Comparison of ENCODE assay signal across 16 cellular contexts in genomic region chr16:84498859-84499620, GRCh38. TPM values are rescaled to one million over a fixed set of nuclear protein-coding genes. Genes with fewer than 3 reads are reported as not detected.
DNase-seq lines count a peak whose midpoint lies in the region; ATAC-seq and TF ChIP-seq lines count a peak whose summit lies in the region.
"Had no signal": no experiment of that assay in that cellular context is flagged by ENCODE, and none has a peak within 500 bp of the region (broad histone marks: within the 10 kb centered on the region; RNA-seq: fewer than 3 reads in every experiment).

No MANE protein-coding gene starts in this region.

- TF ChIP-seq CTCF in chondrocyte (IDR thresholded peaks at IDR 0.05) (no peak), GM10266 (IDR thresholded peaks at IDR 0.05; ENCODE audit: control insufficient read depth, insufficient read depth, low read depth, missing control alignments) (no peak)

- peaks cover 37% of the 10 kb centered on the region for H3K36me3 Mint-ChIP-seq in activated T-cell treated with anti-CD3 and anti-CD28 coated beads, Interleukin-2, amount 50 U/mL, for 24 hours (ENCODE audit: low read depth)
- H3K36me3 Mint-ChIP-seq in chondrocyte (ENCODE audit: low read depth) = peaks cover 14% of the 10 kb centered on the region

- H3K9me3 Mint-ChIP-seq in activated T-cell treated with anti-CD3 and anti-CD28 coated beads, Interleukin-2, amount 50 U/mL, for 24 hours = no peaks in the 10 kb centered on the region
- H3K9me3 Mint-ChIP-seq in chondrocyte (ENCODE audit: low read depth) = no peaks in the 10 kb centered on the region

- peaks cover 6% of the 10 kb centered on the region for H3K4me1 Mint-ChIP-seq in activated T-cell treated with anti-CD3 and anti-CD28 coated beads, Interleukin-2, amount 50 U/mL, for 24 hours (ENCODE audit: low read depth)
- H3K4me1 Mint-ChIP-seq in chondrocyte (ENCODE audit: low read depth) = peaks cover 16% of the 10 kb centered on the region

- H3K4me3 Mint-ChIP-seq in activated T-cell treated with anti-CD3 and anti-CD28 coated beads, Interleukin-2, amount 50 U/mL, for 24 hours = no peak overlapping the region
- H3K4me3 Mint-ChIP-seq in chondrocyte (ENCODE audit: unreplicated experiment) = no peak overlapping the region

- no peak for ATAC-seq in GM19467 (IDR thresholded peaks at IDR 0.05; ENCODE audit: unreplicated experiment)
- no peak for ATAC-seq in GM21576 (IDR thresholded peaks at IDR 0.05; ENCODE audit: unreplicated experiment)

- no peak overlapping the region for H3K27ac Mint-ChIP-seq in activated T-cell treated with anti-CD3 and anti-CD28 coated beads, Interleukin-2, amount 50 U/mL, for 24 hours
- H3K27ac Mint-ChIP-seq in chondrocyte (ENCODE audit: unreplicated experiment) = no peak overlapping the region

- DNase-seq in activated T-cell treated with anti-CD3 and anti-CD28 coated beads, Interleukin-2, amount 50 U/mL, for 24 hours = peak; percentile 9
- DNase-seq in activated T-cell treated with anti-CD3 and anti-CD28 coated beads for 4 hours (no peak), LoVo (ENCODE audit: low spot score) (peak; percentile 14), chondrocyte (ENCODE audit: low spot score) (peak; percentile 30), renal cortical epithelial cell (ENCODE audit: low read depth) (peak; percentile 56), GM10266 (ENCODE audit: extremely low spot score) (no peak)
- DNase-seq: 8988T, C1 segment of cervical spinal cord, GM23248, KG1, MM.1S, NCI-H1105 treated with DMSO at 0.1 percent for 48 hours, NCI-H187, SIG-M5 had no signal

- no peaks in the 10 kb centered on the region for H3K27me3 Mint-ChIP-seq in activated T-cell treated with anti-CD3 and anti-CD28 coated beads, Interleukin-2, amount 50 U/mL, for 24 hours
- no peaks in the 10 kb centered on the region for H3K27me3 Mint-ChIP-seq in chondrocyte (ENCODE audit: low read depth)

RNA-seq across cellular contexts. Expression of gene MEAK7, which starts 5.4 kb away (rescaled TPM):
- 21.0 to 27.9 TPM (median 26.8 TPM) in 3 replicates for total RNA-seq in chondrocyte
- total RNA-seq in renal cortical epithelial cell = 29.7 and 34.2 TPM in 2 replicates

Comparison
In these comparisons a context has a peak if more than half of its experiments do, and no peak if none do; other contexts are left out.
1. DNase-seq: peak in activated T-cell treated with anti-CD3 and anti-CD28 coated beads, Interleukin-2, amount 50 U/mL, for 24 hours (single experiment), LoVo (single experiment), chondrocyte (single experiment) and renal cortical epithelial cell (single experiment); none in activated T-cell treated with anti-CD3 and anti-CD28 coated beads for 4 hours (single experiment) and GM10266 (single experiment).